ENCODE assay signal across 36 cellular contexts in the genomic region with DNA sequence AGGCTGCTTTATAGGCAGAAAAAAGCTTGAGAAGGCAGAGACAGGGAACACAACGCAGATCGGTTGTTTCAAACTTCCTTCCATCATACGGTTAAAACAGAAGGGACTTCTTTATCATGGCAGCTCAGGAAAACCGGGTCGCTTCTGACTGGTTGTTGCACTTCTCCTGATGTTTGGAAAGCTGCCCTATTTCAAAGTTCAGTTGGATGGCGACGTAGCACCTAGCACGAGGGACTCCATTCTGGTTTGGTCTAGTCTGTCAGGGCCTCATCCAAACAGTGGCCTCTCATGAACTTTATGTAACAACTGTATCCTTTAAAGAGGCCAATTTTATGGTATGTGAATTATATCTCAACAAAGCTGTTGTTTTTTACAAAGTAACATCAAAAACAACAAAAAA.
"Had no signal": no experiment of that assay in that cellular context is flagged by ENCODE, and none has a peak within 500 bp of the region (broad histone marks: within the 10 kb centered on the region; RNA-seq: fewer than 3 reads in every experiment).

No MANE protein-coding gene starts in this region.

- ATAC-seq: activated CD4-positive, alpha-beta T cell treated with anti-CD3 and anti-CD28 coated beads for 36 hours; activated CD4-positive, CD25-positive, alpha-beta regulatory T cell treated with anti-CD3 and anti-CD28 coated beads, Interleukin-2, amount 50 U/mL, for 24 hours; activated CD8-positive, alpha-beta memory T cell treated with anti-CD3 and anti-CD28 coated beads, Interleukin-2, amount 10 ng/mL, durations not matched to agents 7 days and 5 days; activated CD8-positive, alpha-beta T cell treated with anti-CD3 and anti-CD28 coated beads, Interleukin-2, amount 10 ng/mL, durations not matched to agents 7 days and 5 days; activated naive CD8-positive, alpha-beta T cell treated with anti-CD3 and anti-CD28 coated beads, Interleukin-2, amount 50 U/mL, for 24 hours; WTC11 had no signal

- H3K4me1 Mint-ChIP-seq: activated CD4-positive, alpha-beta memory T cell treated with anti-CD3 and anti-CD28 coated beads, Interleukin-2, amount 10 ng/mL, durations not matched to agents 7 days and 5 days; activated CD4-positive, alpha-beta T cell treated with anti-CD3 and anti-CD28 coated beads for 36 hours; activated CD4-positive, alpha-beta T cell treated with anti-CD3 and anti-CD28 coated beads, Interleukin-2, amount 10 ng/mL, durations not matched to agents 7 days and 5 days; activated CD8-positive, alpha-beta memory T cell treated with anti-CD3 and anti-CD28 coated beads, Interleukin-2, amount 10 ng/mL, durations not matched to agents 7 days and 5 days; activated naive CD4-positive, alpha-beta T cell treated with anti-CD3 and anti-CD28 coated beads, Interleukin-2, amount 10 ng/mL, durations not matched to agents 7 days and 5 days; activated naive CD4-positive, alpha-beta T cell treated with anti-CD3 and anti-CD28 coated beads, Interleukin-2, amount 50 U/mL, for 24 hours; activated naive CD8-positive, alpha-beta T cell treated with anti-CD3 and anti-CD28 coated beads, Interleukin-2, amount 10 ng/mL, durations not matched to agents 7 days and 5 days; activated naive CD8-positive, alpha-beta T cell treated with anti-CD3 and anti-CD28 coated beads, Interleukin-2, amount 50 U/mL, for 24 hours; central memory CD8-positive, alpha-beta T cell had no signal

- H3K27ac Mint-ChIP-seq: activated CD4-positive, alpha-beta memory T cell treated with anti-CD3 and anti-CD28 coated beads, Interleukin-2, amount 10 ng/mL, durations not matched to agents 7 days and 5 days; activated CD4-positive, alpha-beta T cell treated with anti-CD3 and anti-CD28 coated beads for 36 hours; activated CD4-positive, alpha-beta T cell treated with anti-CD3 and anti-CD28 coated beads, Interleukin-2, amount 10 ng/mL, durations not matched to agents 7 days and 5 days; activated CD8-positive, alpha-beta memory T cell treated with anti-CD3 and anti-CD28 coated beads, Interleukin-2, amount 10 ng/mL, durations not matched to agents 7 days and 5 days; activated CD8-positive, alpha-beta T cell treated with anti-CD3 and anti-CD28 coated beads, Interleukin-2, amount 10 ng/mL, durations not matched to agents 7 days and 5 days; activated naive CD4-positive, alpha-beta T cell treated with anti-CD3 and anti-CD28 coated beads, Interleukin-2, amount 10 ng/mL, durations not matched to agents 7 days and 5 days; activated naive CD4-positive, alpha-beta T cell treated with anti-CD3 and anti-CD28 coated beads, Interleukin-2, amount 50 U/mL, for 24 hours; activated naive CD8-positive, alpha-beta T cell; activated naive CD8-positive, alpha-beta T cell treated with anti-CD3 and anti-CD28 coated beads, Interleukin-2, amount 10 ng/mL, durations not matched to agents 7 days and 5 days; activated naive CD8-positive, alpha-beta T cell treated with anti-CD3 and anti-CD28 coated beads, Interleukin-2, amount 50 U/mL, for 24 hours; activated T-cell treated with anti-CD3 and anti-CD28 coated beads, Interleukin-2, amount 50 U/mL, for 24 hours; activated T-helper 2 cell treated with anti-CD3 and anti-CD28 coated beads, Interferon-gamma antibody, Interleukin-2, Interleukin-4, amounts not matched to agents 10 μg/mL and 5 μg/mL and 100 μg/mL, durations not matched to agents 14 hours and 24 hours and 36 hours; T-helper 1 cell treated with Interleukin-12 subunit alpha and Interleukin-12 subunit beta and Interleukin-4 antibody, amounts not matched to agents 30 μg/mL and 1 μg/mL, for 36 hours; T-helper 2 cell treated with Interferon-gamma antibody and Interleukin-4, amounts not matched to agents 5 μg/mL and 100 μg/mL, for 36 hours; WTC11 had no signal

- DNase-seq: activated CD4-positive, alpha-beta memory T cell treated with anti-CD3 and anti-CD28 coated beads, Interleukin-2, amount 10 ng/mL, durations not matched to agents 7 days and 5 days; activated CD4-positive, alpha-beta T cell treated with anti-CD3 and anti-CD28 coated beads for 1 hour; activated CD4-positive, alpha-beta T cell treated with anti-CD3 and anti-CD28 coated beads for 36 hours; activated CD4-positive, alpha-beta T cell treated with anti-CD3 and anti-CD28 coated beads for 48 hours; activated CD4-positive, alpha-beta T cell treated with anti-CD3 and anti-CD28 coated beads, Interleukin-2, amount 10 ng/mL, durations not matched to agents 7 days and 5 days; activated CD4-positive, alpha-beta T cell treated with anti-CD3 and anti-CD28 coated beads, Interleukin-2, amount 50 U/mL, for 48 hours; activated CD4-positive, CD25-positive, alpha-beta regulatory T cell; activated CD8-positive, alpha-beta memory T cell treated with anti-CD3 and anti-CD28 coated beads for 24 hours; activated CD8-positive, alpha-beta memory T cell treated with anti-CD3 and anti-CD28 coated beads, Interleukin-2, amount 10 ng/mL, durations not matched to agents 7 days and 5 days; activated CD8-positive, alpha-beta memory T cell treated with anti-CD3 and anti-CD28 coated beads, Interleukin-2, amount 50 U/mL, for 48 hours; activated CD8-positive, alpha-beta T cell treated with anti-CD3 and anti-CD28 coated beads, Interleukin-2, amount 10 ng/mL, durations not matched to agents 7 days and 5 days; activated effector memory CD4-positive, alpha-beta T cell treated with Interleukin-2 at 50 U/mL for 16 hours; activated gamma-delta T cell; activated naive CD4-positive, alpha-beta T cell treated with anti-CD3 and anti-CD28 coated beads, Interleukin-2, amount 10 ng/mL, durations not matched to agents 7 days and 5 days; activated naive CD4-positive, alpha-beta T cell treated with Interleukin-2 at 50 U/mL for 16 hours; activated naive CD8-positive, alpha-beta T cell treated with anti-CD3 and anti-CD28 coated beads, Interleukin-2, amount 10 ng/mL, durations not matched to agents 7 days and 5 days; activated naive CD8-positive, alpha-beta T cell treated with anti-CD3 and anti-CD28 coated beads, Interleukin-2, amount 50 U/mL, for 24 hours; activated T-cell treated with anti-CD3 and anti-CD28 coated beads, Interleukin-2, amount 50 U/mL, for 24 hours; activated T-cell treated with anti-CD3 and anti-CD28 coated beads, Interleukin-2, amount 50 U/mL, for 48 hours; amygdala; anterior cingulate cortex; caudate nucleus; cerebellar nuclear complex; T-helper 1 cell; T-helper 2 cell; T-helper 9 cell; WERI-Rb-1 had no signal

- H3K9me3 Mint-ChIP-seq: activated CD4-positive, alpha-beta T cell treated with anti-CD3 and anti-CD28 coated beads, Interleukin-2, amount 10 ng/mL, durations not matched to agents 7 days and 5 days; activated naive CD4-positive, alpha-beta T cell treated with anti-CD3 and anti-CD28 coated beads, Interleukin-2, amount 10 ng/mL, durations not matched to agents 7 days and 5 days; activated naive CD4-positive, alpha-beta T cell treated with anti-CD3 and anti-CD28 coated beads, Interleukin-2, amount 50 U/mL, for 24 hours; activated naive CD8-positive, alpha-beta T cell treated with anti-CD3 and anti-CD28 coated beads, Interleukin-2, amount 10 ng/mL, durations not matched to agents 7 days and 5 days; activated naive CD8-positive, alpha-beta T cell treated with anti-CD3 and anti-CD28 coated beads, Interleukin-2, amount 50 U/mL, for 24 hours; activated T-cell treated with anti-CD3 and anti-CD28 coated beads, Interleukin-2, amount 50 U/mL, for 24 hours; activated T-helper 2 cell treated with anti-CD3 and anti-CD28 coated beads, Interferon-gamma antibody, Interleukin-2, Interleukin-4, amounts not matched to agents 10 μg/mL and 5 μg/mL and 100 μg/mL, durations not matched to agents 14 hours and 24 hours and 36 hours; brain; T-helper 1 cell treated with Interleukin-12 subunit alpha and Interleukin-12 subunit beta and Interleukin-4 antibody, amounts not matched to agents 30 μg/mL and 1 μg/mL, for 36 hours; T-helper 2 cell treated with Interferon-gamma antibody and Interleukin-4, amounts not matched to agents 5 μg/mL and 100 μg/mL, for 36 hours had no signal

- H3K27me3 Mint-ChIP-seq: activated CD4-positive, alpha-beta memory T cell treated with anti-CD3 and anti-CD28 coated beads, Interleukin-2, amount 10 ng/mL, durations not matched to agents 7 days and 5 days; activated CD4-positive, alpha-beta T cell treated with anti-CD3 and anti-CD28 coated beads for 36 hours; activated CD4-positive, alpha-beta T cell treated with anti-CD3 and anti-CD28 coated beads, Interleukin-2, amount 10 ng/mL, durations not matched to agents 7 days and 5 days; activated CD8-positive, alpha-beta memory T cell treated with anti-CD3 and anti-CD28 coated beads, Interleukin-2, amount 10 ng/mL, durations not matched to agents 7 days and 5 days; activated naive CD4-positive, alpha-beta T cell treated with anti-CD3 and anti-CD28 coated beads, Interleukin-2, amount 10 ng/mL, durations not matched to agents 7 days and 5 days; activated naive CD4-positive, alpha-beta T cell treated with anti-CD3 and anti-CD28 coated beads, Interleukin-2, amount 50 U/mL, for 24 hours; activated naive CD8-positive, alpha-beta T cell; activated naive CD8-positive, alpha-beta T cell treated with anti-CD3 and anti-CD28 coated beads, Interleukin-2, amount 50 U/mL, for 24 hours; activated T-cell treated with anti-CD3 and anti-CD28 coated beads, Interleukin-2, amount 50 U/mL, for 24 hours; brain; central memory CD8-positive, alpha-beta T cell had no signal

- H3K36me3 Mint-ChIP-seq: activated CD8-positive, alpha-beta memory T cell treated with anti-CD3 and anti-CD28 coated beads, Interleukin-2, amount 10 ng/mL, durations not matched to agents 7 days and 5 days; activated naive CD4-positive, alpha-beta T cell treated with anti-CD3 and anti-CD28 coated beads, Interleukin-2, amount 10 ng/mL, durations not matched to agents 7 days and 5 days; activated naive CD4-positive, alpha-beta T cell treated with anti-CD3 and anti-CD28 coated beads, Interleukin-2, amount 50 U/mL, for 24 hours; activated naive CD8-positive, alpha-beta T cell; activated naive CD8-positive, alpha-beta T cell treated with anti-CD3 and anti-CD28 coated beads, Interleukin-2, amount 10 ng/mL, durations not matched to agents 7 days and 5 days had no signal

- H3K4me3 Mint-ChIP-seq: activated CD4-positive, alpha-beta memory T cell treated with anti-CD3 and anti-CD28 coated beads, Interleukin-2, amount 10 ng/mL, durations not matched to agents 7 days and 5 days; activated CD4-positive, alpha-beta T cell treated with anti-CD3 and anti-CD28 coated beads for 36 hours; activated CD4-positive, alpha-beta T cell treated with anti-CD3 and anti-CD28 coated beads, Interleukin-2, amount 10 ng/mL, durations not matched to agents 7 days and 5 days; activated CD8-positive, alpha-beta memory T cell treated with anti-CD3 and anti-CD28 coated beads, Interleukin-2, amount 10 ng/mL, durations not matched to agents 7 days and 5 days; activated CD8-positive, alpha-beta T cell treated with anti-CD3 and anti-CD28 coated beads, Interleukin-2, amount 10 ng/mL, durations not matched to agents 7 days and 5 days; activated naive CD4-positive, alpha-beta T cell treated with anti-CD3 and anti-CD28 coated beads, Interleukin-2, amount 10 ng/mL, durations not matched to agents 7 days and 5 days; activated naive CD4-positive, alpha-beta T cell treated with anti-CD3 and anti-CD28 coated beads, Interleukin-2, amount 50 U/mL, for 24 hours; activated naive CD8-positive, alpha-beta T cell; activated naive CD8-positive, alpha-beta T cell treated with anti-CD3 and anti-CD28 coated beads, Interleukin-2, amount 10 ng/mL, durations not matched to agents 7 days and 5 days; activated naive CD8-positive, alpha-beta T cell treated with anti-CD3 and anti-CD28 coated beads, Interleukin-2, amount 50 U/mL, for 24 hours; activated T-cell treated with anti-CD3 and anti-CD28 coated beads, Interleukin-2, amount 50 U/mL, for 24 hours; brain; central memory CD8-positive, alpha-beta T cell; T-helper 1 cell treated with Interleukin-12 subunit alpha and Interleukin-12 subunit beta and Interleukin-4 antibody, amounts not matched to agents 30 μg/mL and 1 μg/mL, for 36 hours; T-helper 2 cell treated with Interferon-gamma antibody and Interleukin-4, amounts not matched to agents 5 μg/mL and 100 μg/mL, for 36 hours; WTC11 had no signal
